In genomic region chr2:211241891-211242290, GRCh38 we compare ENCODE assay signal across 34 cellular contexts.
"Had no signal": no experiment of that assay in that cellular context is flagged by ENCODE, and none has a peak within 500 bp of the region (broad histone marks: within the 10 kb centered on the region; RNA-seq: fewer than 3 reads in every experiment).

No MANE protein-coding gene starts in this region.

- H3K9ac ChIP-seq: KMS-11 had no signal

- H3K4me2 ChIP-seq: KMS-11 had no signal

- H3K27ac ChIP-seq: KMS-11 had no signal

- DNase-seq: Karpas-422, Kasumi-1, KG1, MM.1S, MV-4-11, NCI-H1048, NCI-H1092, NCI-H1092 treated with DMSO at 0.1 percent for 48 hours, NCI-H1105, NCI-H1105 treated with DMSO at 0.1 percent for 48 hours, NCI-H1417, NCI-H1417 treated with DMSO at 0.1 percent for 48 hours, NCI-H1436, NCI-H1436 treated with DMSO at 0.1 percent for 48 hours, NCI-H146, NCI-H1694, NCI-H1694 treated with DMSO at 0.1 percent for 48 hours, NCI-H187, NCI-H187 treated with DMSO at 0.1 percent for 48 hours, NCI-H1930, NCI-H2029, NCI-H2029 treated with DMSO at 0.1 percent for 48 hours, NCI-H2081, NCI-H2081 treated with DMSO at 0.1 percent for 48 hours, NCI-H2107, NCI-H2171, NCI-H2171 treated with DMSO at 0.1 percent for 48 hours, NCI-H226, NCI-H345, NCI-H446, NCI-H446 treated with DMSO at 0.1 percent for 48 hours, NCI-H510A, NCI-H510A treated with DMSO at 0.1 percent for 48 hours had no signal
